8 cellular contexts compared by ENCODE assay signal in the genomic region with DNA sequence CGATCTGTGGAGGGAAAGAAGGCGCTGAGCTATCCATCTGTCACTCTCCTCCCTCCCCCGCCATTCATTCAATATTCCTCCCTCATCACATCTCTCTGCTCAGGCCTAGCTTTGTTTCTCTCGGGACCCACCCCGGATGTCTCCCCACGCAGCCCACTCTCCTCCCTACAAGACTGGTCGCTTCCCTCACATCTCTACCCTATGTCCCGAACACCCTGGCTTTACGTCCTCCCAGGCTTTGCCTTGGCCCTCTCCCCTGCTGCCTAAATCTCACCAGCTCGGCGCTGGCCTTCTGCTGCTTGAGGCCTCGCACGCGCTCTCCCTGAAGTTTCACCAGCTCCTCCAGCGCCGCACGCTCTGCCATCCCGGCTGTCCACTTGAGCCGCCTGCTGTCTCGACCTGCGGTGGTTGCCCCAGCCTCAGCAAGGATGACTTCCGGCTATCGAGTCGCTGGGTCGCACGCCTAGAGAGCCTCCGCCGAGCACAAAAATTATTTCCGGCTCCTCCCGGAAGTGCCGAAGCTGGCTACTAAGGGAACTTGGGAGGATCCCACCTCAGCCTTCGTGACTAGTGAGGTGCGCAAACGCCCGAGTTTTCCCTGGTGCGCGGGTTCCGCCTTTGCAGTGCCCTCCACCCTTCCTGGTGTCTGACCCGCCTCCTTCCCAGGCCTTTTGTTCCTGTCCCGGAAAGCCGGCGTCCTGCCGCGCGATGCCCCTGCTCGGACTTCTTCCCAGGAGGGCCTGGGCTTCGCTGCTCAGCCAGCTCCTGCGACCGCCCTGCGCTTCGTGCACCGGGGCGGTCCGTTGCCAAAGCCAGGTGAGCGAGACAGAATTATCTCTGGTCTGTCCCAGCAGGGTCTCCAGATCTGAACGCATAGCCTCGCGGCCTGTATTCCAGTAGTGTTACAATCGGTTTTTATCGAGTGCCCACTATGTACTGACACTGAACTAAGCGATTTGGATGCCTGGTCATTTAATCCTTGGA. TPM values are rescaled to one million over a fixed set of nuclear protein-coding genes. Genes with fewer than 3 reads are reported as not detected.
DNase-seq lines count a peak whose midpoint lies in the region; ATAC-seq, FAIRE-seq and TF ChIP-seq lines count a peak whose summit lies in the region.

A gene with protein sequence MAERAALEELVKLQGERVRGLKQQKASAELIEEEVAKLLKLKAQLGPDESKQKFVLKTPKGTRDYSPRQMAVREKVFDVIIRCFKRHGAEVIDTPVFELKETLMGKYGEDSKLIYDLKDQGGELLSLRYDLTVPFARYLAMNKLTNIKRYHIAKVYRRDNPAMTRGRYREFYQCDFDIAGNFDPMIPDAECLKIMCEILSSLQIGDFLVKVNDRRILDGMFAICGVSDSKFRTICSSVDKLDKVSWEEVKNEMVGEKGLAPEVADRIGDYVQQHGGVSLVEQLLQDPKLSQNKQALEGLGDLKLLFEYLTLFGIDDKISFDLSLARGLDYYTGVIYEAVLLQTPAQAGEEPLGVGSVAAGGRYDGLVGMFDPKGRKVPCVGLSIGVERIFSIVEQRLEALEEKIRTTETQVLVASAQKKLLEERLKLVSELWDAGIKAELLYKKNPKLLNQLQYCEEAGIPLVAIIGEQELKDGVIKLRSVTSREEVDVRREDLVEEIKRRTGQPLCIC (minus strand): TSS at position 430 of the 984 bp plus-strand sequence. CDS start 66 bp downstream, at position 364.
A gene with protein sequence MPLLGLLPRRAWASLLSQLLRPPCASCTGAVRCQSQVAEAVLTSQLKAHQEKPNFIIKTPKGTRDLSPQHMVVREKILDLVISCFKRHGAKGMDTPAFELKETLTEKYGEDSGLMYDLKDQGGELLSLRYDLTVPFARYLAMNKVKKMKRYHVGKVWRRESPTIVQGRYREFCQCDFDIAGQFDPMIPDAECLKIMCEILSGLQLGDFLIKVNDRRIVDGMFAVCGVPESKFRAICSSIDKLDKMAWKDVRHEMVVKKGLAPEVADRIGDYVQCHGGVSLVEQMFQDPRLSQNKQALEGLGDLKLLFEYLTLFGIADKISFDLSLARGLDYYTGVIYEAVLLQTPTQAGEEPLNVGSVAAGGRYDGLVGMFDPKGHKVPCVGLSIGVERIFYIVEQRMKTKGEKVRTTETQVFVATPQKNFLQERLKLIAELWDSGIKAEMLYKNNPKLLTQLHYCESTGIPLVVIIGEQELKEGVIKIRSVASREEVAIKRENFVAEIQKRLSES (plus strand): TSS at position 515 of the 984 bp plus-strand sequence. CDS start 194 bp downstream, at position 709.

- DNase-seq in NCI-H1694 (lab: John Stamatoyannopoulos, UW) (peak; percentile 84), T-helper 2 cell (peak; percentile 51 to 89 (median 78)), anterior cingulate cortex (lab: John Stamatoyannopoulos, UW) (peak; percentile 35 to 95 (median 86)), right atrium auricular region (ENCODE audit: low spot score) (peak; percentile 95), psoas muscle (peak; percentile 89 to 94), urothelium cell line (ENCODE audit: low spot score) (peak; percentile 89)

- H3K9me3 ChIP-seq in right atrium auricular region: no peaks in the 10 kb centered on the region
- H3K9me3 ChIP-seq in psoas muscle: no peaks in the 10 kb centered on the region

- TF ChIP-seq CTCF in right atrium auricular region (IDR thresholded peaks at IDR 0.05) (peak in 1 of 2 donors; percentile 36), psoas muscle (IDR thresholded peaks at IDR 0.05) (no peak)

- TF ChIP-seq POLR2A in GM15510 (IDR thresholded peaks at IDR 0.05; ENCODE audit: borderline replicate concordance, extremely low read depth, insufficient read length): peak; percentile 95

- H3K27ac ChIP-seq in right atrium auricular region: peak within 1 kb of the TSS; percentile 72 to 88
- peak within 1 kb of the TSS; percentile 92 for H3K27ac ChIP-seq in psoas muscle

- H3K4me1 ChIP-seq in right atrium auricular region: peaks cover 0 to 27% of the 10 kb centered on the region in 2 donors
- peaks cover 18% of the 10 kb centered on the region for H3K4me1 ChIP-seq in psoas muscle

- intact Hi-C loops in psoas muscle (cut with DNase I): loop anchor here (2.0 to 5.0 kb wide), 4 partner anchors 24 to 289 kb away; a partner anchor contains a TSS

- FAIRE-seq in urothelium cell line (lab: Jason Lieb, UNC): no peak

- 1% methylated on average over 60 to 61 of the region's 61 CpGs for WGBS in psoas muscle, 3 donors

- H3K4me3 ChIP-seq in right atrium auricular region: peak within 1 kb of the TSS; percentile 75 to 89
- peak within 1 kb of the TSS; percentile 99 for H3K4me3 ChIP-seq in psoas muscle

- ATAC-seq in HG02884 (IDR thresholded peaks at IDR 0.05; ENCODE audit: unreplicated experiment) (peak; percentile 96), psoas muscle (peak; percentile 98)

- H3K27me3 ChIP-seq in right atrium auricular region (no peaks in the 10 kb centered on the region), psoas muscle (ENCODE audit: insufficient read depth in 3 of 3, low read length in 2 of 3) (no peaks in the 10 kb centered on the region)

- H3K36me3 ChIP-seq in right atrium auricular region: peaks cover 41% of the 10 kb centered on the region
- H3K36me3 ChIP-seq in psoas muscle (ENCODE audit: insufficient read depth in 1 of 2, low read depth in 1 of 2): peaks cover 20 to 67% of the 10 kb centered on the region in 2 donors

RNA-seq across cellular contexts. Expression of the first gene that starts in this region (rescaled TPM):
- total RNA-seq in right atrium auricular region (10 to 100 TPM; 33.9 to 45.6 TPM), psoas muscle (10 to 100 TPM; 29.5 to 48.1 (median 38.9) TPM)
- polyA plus RNA-seq in psoas muscle: 10 to 100 TPM; 39.1 to 58.0 (median 45.2) TPM

RNA-seq across cellular contexts. Expression of the second gene that starts in this region (rescaled TPM):
- total RNA-seq in right atrium auricular region: 10 to 100 TPM; 14.5 to 16.2 TPM
- total RNA-seq in psoas muscle: 10 to 100 TPM; 19.8 to 35.1 (median 23.2) TPM
- polyA plus RNA-seq in psoas muscle: 10 to 100 TPM; 23.8 to 40.9 (median 38.0) TPM

Comparison
In these comparisons a context has a peak if more than half of its experiments do, and no peak if none do; other contexts are left out.
1. Peak in every context shown above with its lines: DNase-seq, ATAC-seq, H3K4me3 ChIP-seq and H3K27ac ChIP-seq.